In the genomic region with DNA sequence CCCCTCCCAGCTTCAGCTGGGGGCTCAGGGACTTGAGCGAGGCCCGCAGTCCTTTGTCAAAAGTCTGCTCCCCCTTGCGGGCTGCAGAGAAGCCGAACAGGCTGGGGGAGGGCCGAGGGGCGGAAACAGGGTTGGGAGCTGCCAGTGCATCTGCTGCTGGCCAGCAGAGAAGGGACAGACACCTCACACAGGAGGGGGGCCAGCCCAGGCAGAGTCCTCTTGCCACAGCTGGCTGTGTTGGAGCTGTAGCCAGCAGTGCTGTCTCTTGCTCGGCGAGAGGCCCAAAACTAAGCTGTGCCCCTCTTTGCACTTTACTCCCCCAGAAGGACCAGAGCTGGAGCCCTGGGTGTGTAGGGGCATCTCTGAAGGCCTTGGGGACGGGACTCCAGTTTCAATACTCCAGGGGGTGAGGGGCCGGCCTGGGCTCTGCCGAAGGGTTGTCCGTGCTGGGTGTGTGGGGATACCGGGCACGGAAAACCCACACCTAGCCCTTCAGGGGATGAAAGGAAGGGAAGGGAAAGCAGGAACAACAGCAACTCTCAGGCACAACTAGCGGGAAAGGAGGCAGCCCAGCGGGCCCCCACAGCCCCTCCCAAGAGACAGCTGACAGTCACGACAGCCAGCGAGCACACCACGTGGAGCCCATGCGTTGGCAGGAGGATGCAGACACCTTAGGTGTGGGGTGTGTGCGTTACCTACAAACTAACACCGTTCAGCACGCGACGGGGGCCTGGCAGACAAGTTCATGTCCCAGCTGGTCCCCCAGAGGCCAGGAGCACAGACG, we compare ENCODE assay signal across 14 cellular contexts. TPM values are rescaled to one million over a fixed set of nuclear protein-coding genes. Genes with fewer than 3 reads are reported as not detected.
DNase-seq lines count a peak whose midpoint lies in the region; TF ChIP-seq lines count a peak whose summit lies in the region.
"Had no signal": no experiment of that assay in that cellular context is flagged by ENCODE, and none has a peak within 500 bp of the region (broad histone marks: within the 10 kb centered on the region; RNA-seq: fewer than 3 reads in every experiment).

No MANE protein-coding gene starts in this region.

- H3K36me3 Mint-ChIP-seq in glutamatergic neuron (ENCODE audit: unreplicated experiment): no peaks in the 10 kb centered on the region
- peaks cover 3% of the 10 kb centered on the region for H3K36me3 Mint-ChIP-seq in nephron (ENCODE audit: low read depth)

- no peaks in the 10 kb centered on the region for H3K79me2 ChIP-seq in OCI-LY3 (ENCODE audit: low read length)

- no peak overlapping the region for H3K4me2 ChIP-seq in OCI-LY3 (ENCODE audit: low read length)

- H3K9me3 ChIP-seq in OCI-LY3 (ENCODE audit: insufficient read depth, low read length) (no peaks in the 10 kb centered on the region), esophagus squamous epithelium (no peaks in the 10 kb centered on the region)
- H3K9me3 ChIP-seq: adrenal gland, ovary had no signal

- no peaks in the 10 kb centered on the region for H4K20me1 ChIP-seq in OCI-LY3 (ENCODE audit: insufficient read depth, low read length)

- intact Hi-C loops in esophagus squamous epithelium (cut with DNase I): no loop called here

- TF ChIP-seq CTCF in OCI-LY3 (IDR thresholded peaks at IDR 0.05; ENCODE audit: low read depth, low read length) (peak; percentile 17; the same call in 1 of the 2 replicates), glutamatergic neuron (IDR thresholded peaks at IDR 0.05; ENCODE audit: partially characterized antibody, unreplicated experiment) (no peak), nephron (IDR thresholded peaks at IDR 0.05; ENCODE audit: unreplicated experiment in 3 of 3) (peak in 1 of 3 experiments; percentile 26), esophagus squamous epithelium (IDR thresholded peaks at IDR 0.05) (no peak)

- H3K27me3 ChIP-seq in OCI-LY3 (ENCODE audit: low read depth, low read length): peaks cover 5% of the 10 kb centered on the region; the same call in 1 of the 2 replicates
- peaks cover 0 to 12% (median 0%) of the 10 kb centered on the region in 4 donors for H3K27me3 ChIP-seq in esophagus squamous epithelium
- H3K27me3 ChIP-seq: adrenal gland, ovary had no signal

- WGBS in esophagus squamous epithelium, 2 donors: 83 to 89% methylated on average over 15 to 17 of the region's 26 CpGs

- H3K36me3 ChIP-seq in OCI-LY3 (replicated peaks; ENCODE audit: low read depth, low read length) (no peaks in the 10 kb centered on the region), esophagus squamous epithelium (peaks cover 0 to 4% (median 0%) of the 10 kb centered on the region in 3 donors)
- H3K36me3 ChIP-seq: adrenal gland, ovary had no signal

- H3K4me1 ChIP-seq in OCI-LY3 (ENCODE audit: low read length) (peaks cover 12% of the 10 kb centered on the region), esophagus squamous epithelium (peaks cover 2 to 28% (median 3%) of the 10 kb centered on the region in 3 donors)
- H3K4me1 ChIP-seq: adrenal gland had no signal

- TF ChIP-seq POLR2A in esophagus squamous epithelium (IDR thresholded peaks at IDR 0.05): no peak

- peaks cover 12% of the 10 kb centered on the region for H3K9me3 Mint-ChIP-seq in glutamatergic neuron (ENCODE audit: unreplicated experiment)
- H3K9me3 Mint-ChIP-seq in nephron: no peaks in the 10 kb centered on the region
- H3K9me3 Mint-ChIP-seq: activated T-cell treated with anti-CD3 and anti-CD28 coated beads, Interleukin-2, amount 50 U/mL, for 4 hours; dendritic cell treated with granulocyte-macrophage colony-stimulating factor and Interleukin-4, amounts not matched to agents 40 ng/mL and 50 ng/mL, for 4 days had no signal

- H3K27ac Mint-ChIP-seq in glutamatergic neuron (ENCODE audit: unreplicated experiment) (peak overlapping the region; percentile 97), nephron (peak overlapping the region; percentile 57 to 81 (median 71))
- H3K27ac Mint-ChIP-seq: dendritic cell treated with granulocyte-macrophage colony-stimulating factor and Interleukin-4, amounts not matched to agents 40 ng/mL and 50 ng/mL, for 4 days had no signal

- DNase-seq in EH (ENCODE audit: low read depth) (peak; percentile 34), glutamatergic neuron (peak; percentile 81), esophagus squamous epithelium (lab: John Stamatoyannopoulos, UW) (no peak), T-helper 1 cell (no peak), A172 (ENCODE audit: low spot score) (no peak), NK-92 (lab: John Stamatoyannopoulos, UW; ENCODE audit: unreplicated experiment) (no peak)
- DNase-seq: activated CD4-positive, CD25-positive, alpha-beta regulatory T cell; activated T-cell treated with anti-CD3 and anti-CD28 coated beads, Interleukin-2, amount 50 U/mL, for 4 hours had no signal

- H3K9ac ChIP-seq in OCI-LY3 (ENCODE audit: low read length): no peak overlapping the region

- H3K27me3 Mint-ChIP-seq in glutamatergic neuron (ENCODE audit: unreplicated experiment) (peaks cover 10% of the 10 kb centered on the region), nephron (ENCODE audit: low read depth) (peaks cover 13% of the 10 kb centered on the region)
- H3K27me3 Mint-ChIP-seq: dendritic cell treated with granulocyte-macrophage colony-stimulating factor and Interleukin-4, amounts not matched to agents 40 ng/mL and 50 ng/mL, for 4 days had no signal

- H3K27ac ChIP-seq in OCI-LY3 (ENCODE audit: low read length) (no peak overlapping the region), esophagus squamous epithelium (no peak overlapping the region)
- H3K27ac ChIP-seq: adrenal gland, ovary had no signal

- H3K4me3 Mint-ChIP-seq in glutamatergic neuron (ENCODE audit: unreplicated experiment) (no peak overlapping the region), nephron (peak overlapping the region in 1 of 3 experiments; percentile 20)
- H3K4me3 Mint-ChIP-seq: activated T-cell treated with anti-CD3 and anti-CD28 coated beads, Interleukin-2, amount 50 U/mL, for 4 hours; dendritic cell treated with granulocyte-macrophage colony-stimulating factor and Interleukin-4, amounts not matched to agents 40 ng/mL and 50 ng/mL, for 4 days had no signal

- no peak overlapping the region for H3K4me3 ChIP-seq in OCI-LY3 (ENCODE audit: low read length)
- no peak overlapping the region for H3K4me3 ChIP-seq in esophagus squamous epithelium
- H3K4me3 ChIP-seq: adrenal gland, ovary had no signal

- H3K4me1 Mint-ChIP-seq in glutamatergic neuron (ENCODE audit: low read depth, unreplicated experiment): peaks cover 27% of the 10 kb centered on the region
- H3K4me1 Mint-ChIP-seq in nephron: peaks cover 29% of the 10 kb centered on the region

- H2AFZ ChIP-seq in OCI-LY3 (ENCODE audit: low read depth, low read length): peak overlapping the region; percentile 46

RNA-seq across cellular contexts. Expression of gene YKT6, which starts 17.8 kb away (rescaled TPM):
- 178 TPM for total RNA-seq in glutamatergic neuron (ENCODE audit: unreplicated experiment)
- total RNA-seq in esophagus squamous epithelium: 10 to 100 TPM; 56.3 to 91.8 (median 65.1) TPM
- 133 and 137 TPM in 2 replicates for total RNA-seq in A172 (2014; rRNA removed; shearing (Covaris generic))

RNA-seq across cellular contexts. Expression of gene GCK, which starts 29.4 kb away (rescaled TPM):
- total RNA-seq in glutamatergic neuron (ENCODE audit: unreplicated experiment): 43.9 TPM
- total RNA-seq in esophagus squamous epithelium: under 1 TPM in 1 of 4 donors, not detected in 3; 0.38 TPM
- total RNA-seq in A172 (2014; rRNA removed; shearing (Covaris generic)): not detected in 2 replicates
- total RNA-seq: LHCN-M2 had no signal

Comparison
In these comparisons a context has a peak if more than half of its experiments do, and no peak if none do; other contexts are left out.
1. DNase-seq: peak in EH (single experiment) and glutamatergic neuron (single experiment); none in esophagus squamous epithelium (single experiment), T-helper 1 cell (0 of 5), A172 (single experiment) and NK-92 (single experiment).
2. RNA of gene GCK, which starts 29.4 kb away (total RNA-seq): 43.9 TPM in glutamatergic neuron (single experiment); 0.38 TPM in esophagus squamous epithelium and not detected in A172; every median in the first group is over 10 times any median in the second.